Comparison of ENCODE assay signal across 18 cellular contexts in the genomic region with DNA sequence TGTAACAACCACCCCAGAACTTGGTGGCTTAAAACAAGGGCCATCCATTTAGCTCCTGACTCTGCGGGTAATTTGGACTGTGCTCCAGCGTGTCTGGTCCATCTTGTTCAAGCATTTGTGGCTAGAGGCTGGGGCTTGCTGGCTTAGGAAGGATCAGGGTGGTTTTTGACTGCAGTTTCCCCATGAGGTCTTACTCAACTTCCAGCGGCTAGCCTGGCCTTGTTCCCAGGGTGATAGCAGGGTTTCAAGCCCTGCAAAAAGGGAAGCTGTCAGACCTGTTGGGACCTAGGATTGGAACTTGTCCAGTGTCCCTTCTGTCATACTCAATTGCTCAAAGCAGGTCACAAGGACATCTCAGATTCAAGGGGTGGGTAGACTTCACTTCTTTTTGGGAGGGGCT.
DNase-seq lines count a peak whose midpoint lies in the region; ATAC-seq, FAIRE-seq and TF ChIP-seq lines count a peak whose summit lies in the region.
"Had no signal": no experiment of that assay in that cellular context is flagged by ENCODE, and none has a peak within 500 bp of the region (broad histone marks: within the 10 kb centered on the region; RNA-seq: fewer than 3 reads in every experiment).

No MANE protein-coding gene starts in this region.

- no peak overlapping the region for H3K4me3 ChIP-seq in endodermal cell (ENCODE audit: low read length)
- H3K4me3 ChIP-seq: smooth muscle cell had no signal

- no peak overlapping the region for H3K27ac ChIP-seq in endodermal cell (ENCODE audit: low read depth, low read length)
- H3K27ac ChIP-seq in RWPE1, result no peak overlapping the region

- no peaks in the 10 kb centered on the region for H3K27me3 ChIP-seq in endodermal cell (ENCODE audit: control insufficient read depth, insufficient read depth, low read length, poor library complexity, severe bottlenecking)

- 94 to 96% methylated on average over 3 of the region's 3 CpGs for WGBS in endodermal cell (ENCODE audit: insufficient coverage in 1 of 2, insufficient read length in 1 of 2), 2 experiments

- H3K27ac Mint-ChIP-seq in endodermal cell (no peak overlapping the region), osteocyte (ENCODE audit: unreplicated experiment) (no peak overlapping the region)
- no peak overlapping the region for H3K27ac Mint-ChIP-seq in activated CD4-positive, alpha-beta T cell treated with anti-CD3 and anti-CD28 coated beads for 36 hours
- H3K27ac Mint-ChIP-seq: stimulated activated memory B cell treated with anti-CD40 and anti-IgM and Interleukin-4, amounts not matched to agents 10 μg/mL and 1 μg/mL and 100 μg/mL, for 72 hours had no signal

- H3K4me3 Mint-ChIP-seq in endodermal cell, result no peak overlapping the region
- H3K4me3 Mint-ChIP-seq in osteocyte (ENCODE audit: unreplicated experiment), result no peak overlapping the region
- H3K4me3 Mint-ChIP-seq in activated CD4-positive, alpha-beta T cell treated with anti-CD3 and anti-CD28 coated beads for 36 hours, result no peak overlapping the region
- H3K4me3 Mint-ChIP-seq: stimulated activated memory B cell treated with anti-CD40 and anti-IgM and Interleukin-4, amounts not matched to agents 10 μg/mL and 1 μg/mL and 100 μg/mL, for 72 hours had no signal

- H3K36me3 Mint-ChIP-seq in endodermal cell (ENCODE audit: low read depth) (no peaks in the 10 kb centered on the region), osteocyte (ENCODE audit: unreplicated experiment) (no peaks in the 10 kb centered on the region)
- no peaks in the 10 kb centered on the region for H3K36me3 Mint-ChIP-seq in activated CD4-positive, alpha-beta T cell treated with anti-CD3 and anti-CD28 coated beads for 36 hours (ENCODE audit: low read depth)
- H3K36me3 Mint-ChIP-seq: stimulated activated memory B cell treated with anti-CD40 and anti-IgM and Interleukin-4, amounts not matched to agents 10 μg/mL and 1 μg/mL and 100 μg/mL, for 72 hours had no signal

- H3K9ac ChIP-seq in endodermal cell (ENCODE audit: extremely low read depth, low read length, poor library complexity, severe bottlenecking), result no peak overlapping the region

- DNase-seq in CD1c-positive myeloid dendritic cell (ENCODE audit: extremely low spot score), result peak; percentile 83
- peak; percentile 50 for DNase-seq in NOMO-1 treated with DMSO at 0.1 percent for 48 hours (lab: John Stamatoyannopoulos, UW; ENCODE audit: unreplicated experiment)
- DNase-seq in endodermal cell, result peak; percentile 32
- peak; percentile 65 for DNase-seq in osteocyte (ENCODE audit: extremely low spot score, unreplicated experiment)
- no peak for DNase-seq in H54 (ENCODE audit: insufficient read length, low spot score)
- DNase-seq in activated CD4-positive, alpha-beta T cell treated with anti-CD3 and anti-CD28 coated beads for 36 hours, result no peak
- no peak for DNase-seq in RWPE1 (ENCODE audit: low spot score)
- DNase-seq: activated effector memory CD4-positive, alpha-beta T cell treated with anti-CD3 and anti-CD28 coated beads, Interleukin-2, amount 50 U/mL, for 16 hours; NCI-H2029 treated with DMSO at 0.1 percent for 48 hours; NCI-H526; occipital lobe had no signal

- no peak for TF ChIP-seq POLR2A in H54 (IDR thresholded peaks at IDR 0.05; ENCODE audit: low read depth, low read length)

- H3K9me3 ChIP-seq in endodermal cell (ENCODE audit: control insufficient read depth, low read length), result no peaks in the 10 kb centered on the region

- H3K4me1 Mint-ChIP-seq in endodermal cell (no peaks in the 10 kb centered on the region), osteocyte (ENCODE audit: unreplicated experiment) (no peaks in the 10 kb centered on the region)
- no peaks in the 10 kb centered on the region for H3K4me1 Mint-ChIP-seq in activated CD4-positive, alpha-beta T cell treated with anti-CD3 and anti-CD28 coated beads for 36 hours
- H3K4me1 Mint-ChIP-seq: stimulated activated memory B cell treated with anti-CD40 and anti-IgM and Interleukin-4, amounts not matched to agents 10 μg/mL and 1 μg/mL and 100 μg/mL, for 72 hours had no signal

- no peak for TF ChIP-seq CTCF in endodermal cell (conservative IDR thresholded peaks at IDR 0.05)
- no peak for TF ChIP-seq CTCF in osteocyte (IDR thresholded peaks at IDR 0.05)
- TF ChIP-seq CTCF in RWPE1 (conservative IDR thresholded peaks at IDR 0.05; ENCODE audit: low read depth), result no peak

- H3K27me3 Mint-ChIP-seq in endodermal cell (ENCODE audit: insufficient read depth) (no peaks in the 10 kb centered on the region), osteocyte (ENCODE audit: unreplicated experiment) (peaks cover 2% of the 10 kb centered on the region)
- peaks cover 10% of the 10 kb centered on the region for H3K27me3 Mint-ChIP-seq in activated CD4-positive, alpha-beta T cell treated with anti-CD3 and anti-CD28 coated beads for 36 hours

- intact Hi-C loops in activated CD4-positive, alpha-beta T cell treated with anti-CD3 and anti-CD28 coated beads for 36 hours (cut with DNase I, micrococcal nuclease), result no loop called here

- H3K9me3 Mint-ChIP-seq in endodermal cell, result no peaks in the 10 kb centered on the region
- no peaks in the 10 kb centered on the region for H3K9me3 Mint-ChIP-seq in osteocyte (ENCODE audit: unreplicated experiment)
- no peaks in the 10 kb centered on the region for H3K9me3 Mint-ChIP-seq in activated CD4-positive, alpha-beta T cell treated with anti-CD3 and anti-CD28 coated beads for 36 hours (ENCODE audit: low read depth)

- POLR2A ChIA-PET in activated CD4-positive, alpha-beta T cell treated with anti-CD3 and anti-CD28 coated beads for 36 hours (lab: Charles Lee), result no interaction called here
- POLR2A ChIA-PET in RWPE1 (lab: Yijun Ruan, JAX; ENCODE audit: low non-redundant PET), result no interaction called here

- no peaks in the 10 kb centered on the region for H3K4me1 ChIP-seq in endodermal cell (ENCODE audit: control insufficient read depth, insufficient read depth, low read length)

- CTCF ChIA-PET in activated CD4-positive, alpha-beta T cell treated with anti-CD3 and anti-CD28 coated beads for 36 hours (lab: Charles Lee), result no interaction called here
- CTCF ChIA-PET in RWPE1 (lab: Yijun Ruan, JAX), result interaction anchor here (1.1 kb wide), 1 partner anchor 18 kb away, joined by 5 read pairs; no protein-coding TSS in a partner anchor

- FAIRE-seq in H54 (lab: Jason Lieb, UNC), result no peak
- FAIRE-seq: astrocyte, islet of Langerhans, urothelium cell line had no signal

- ATAC-seq in GM18907 (IDR thresholded peaks at IDR 0.05; ENCODE audit: unreplicated experiment), result no peak
- ATAC-seq in activated CD4-positive, alpha-beta T cell treated with anti-CD3 and anti-CD28 coated beads for 36 hours, result no peak
- ATAC-seq: Panc1 had no signal

- no peaks in the 10 kb centered on the region for H3K36me3 ChIP-seq in endodermal cell (ENCODE audit: control insufficient read depth, insufficient read depth, low read length)

Comparison
In these comparisons a context has a peak if more than half of its experiments do, and no peak if none do; other contexts are left out.
1. DNase-seq: peak in CD1c-positive myeloid dendritic cell (single experiment), NOMO-1 treated with DMSO at 0.1 percent for 48 hours (single experiment), endodermal cell (single experiment) and osteocyte (single experiment); none in H54 (single experiment), activated CD4-positive, alpha-beta T cell treated with anti-CD3 and anti-CD28 coated beads for 36 hours (single experiment) and RWPE1 (single experiment).